ENCODE assay signal across 19 cellular contexts in genomic region chr14:102629011-102629444, GRCh38. TPM values are rescaled to one million over a fixed set of nuclear protein-coding genes. Genes with fewer than 3 reads are reported as not detected.
DNase-seq lines count a peak whose midpoint lies in the region; ATAC-seq, FAIRE-seq and TF ChIP-seq lines count a peak whose summit lies in the region.
"Had no signal": no experiment of that assay in that cellular context is flagged by ENCODE, and none has a peak within 500 bp of the region (broad histone marks: within the 10 kb centered on the region; RNA-seq: fewer than 3 reads in every experiment).

No MANE protein-coding gene starts in this region.

- H3K9ac ChIP-seq in K562 (ENCODE audit: insufficient read depth in 1 of 2, low read depth in 2 of 2, low read length in 2 of 2): peak overlapping the region in 1 of 2 experiments; percentile 66; a peak in 1 of 4 replicates
- H3K9ac ChIP-seq: GM23248 had no signal

- TF ChIP-seq POLR2A in K562 (conservative IDR thresholded peaks at IDR 0.05): no peak

- H3K36me3 Mint-ChIP-seq in naive B cell: peaks cover 4 to 7% of the 10 kb centered on the region in 2 donors

- H3K27ac Mint-ChIP-seq in naive B cell: peak overlapping the region; percentile 2 to 95 (median 78)
- H3K27ac Mint-ChIP-seq: activated CD4-positive, alpha-beta memory T cell treated with anti-CD3 and anti-CD28 coated beads, Interleukin-2, amount 10 ng/mL, durations not matched to agents 7 days and 5 days had no signal

- in situ Hi-C loops in K562 (cut with MboI): no loop called here

- BruUV-seq in K562 (replicated peaks; lab: Mats Ljungman, UMichigan): no TSS peak

- peak; percentile 72 for TF ChIP-seq EP300 in K562 (IDR thresholded peaks at IDR 0.05; ENCODE audit: low read length)

- WGBS in K562 (ENCODE audit: insufficient coverage, low coverage, missing lambda C conversion rate): 38% methylated on average over 8 of the region's 8 CpGs

- peak overlapping the region; percentile 36 for H3K27ac ChIP-seq in C4-2B
- peak overlapping the region; percentile 43 for H3K27ac ChIP-seq in HL-60 (replicated peaks)
- H3K27ac ChIP-seq in K562 (ENCODE audit: extremely low read depth, low read depth, low read length): peak overlapping the region; percentile 71
- H3K27ac ChIP-seq: GM23248 had no signal

- H3K36me3 ChIP-seq in K562 (ENCODE audit: control insufficient read depth, insufficient read depth, low read length): peaks cover 31% of the 10 kb centered on the region; the same call in 2 of the 3 replicates

- CTCF ChIA-PET in K562 (lab: Yijun Ruan, JAX; ENCODE audit: low intra/inter-chr PET ratio): no interaction called here

- peak; percentile 45 to 69 for DNase-seq in HL-60 (ENCODE audit: low read depth in 1 of 2, low spot score in 1 of 2)
- peak in 3 of 4 experiments; percentile 21 to 51 (median 34) for DNase-seq in K562 (ENCODE audit: extremely low read depth in 1 of 4, low spot score in 3 of 4)
- no peak for DNase-seq in naive B cell
- no peak for DNase-seq in midbrain (lab: John Stamatoyannopoulos, UW)
- no peak for DNase-seq in head of caudate nucleus
- DNase-seq: activated CD4-positive, alpha-beta memory T cell treated with anti-CD3 and anti-CD28 coated beads, Interleukin-2, amount 10 ng/mL, durations not matched to agents 7 days and 5 days; C1 segment of cervical spinal cord; GM23248; Karpas-422; NCI-H1694; NCI-H748 treated with DMSO at 0.1 percent for 48 hours; Right ventricle myocardium superior; stimulated activated CD4-positive, alpha-beta T cell treated with anti-CD3 and anti-CD28 coated beads, Interleukin-1b, Interleukin-23, amount 100 ng/mL, for 48 hours; T1000 had no signal

- H3K4me3 ChIP-seq in HL-60 (replicated peaks; ENCODE audit: insufficient read depth, low read length) (no peak overlapping the region), K562 (no peak overlapping the region)
- H3K4me3 ChIP-seq: GM23248 had no signal

- H3K79me2 ChIP-seq in K562 (ENCODE audit: control insufficient read depth, insufficient read depth, low read length): peaks cover 97% of the 10 kb centered on the region

- H3K4me1 Mint-ChIP-seq in naive B cell: peaks cover 35 to 58% (median 57%) of the 10 kb centered on the region in 3 donors

- no peaks in the 10 kb centered on the region for H3K9me1 ChIP-seq in K562 (ENCODE audit: control insufficient read depth, insufficient read depth, low read length)

- 0 out of 2 replicates have a peak, but pooled peaks cover 10% of the 10 kb centered on the region for H4K20me1 ChIP-seq in K562 (replicated peaks; ENCODE audit: control insufficient read depth, insufficient read depth, low read length)

- TF ChIP-seq CTCF in C4-2B (conservative IDR thresholded peaks at IDR 0.05) (no peak), HL-60 (IDR thresholded peaks at IDR 0.05; ENCODE audit: insufficient read depth, low read length) (no peak), K562 (IDR thresholded peaks at IDR 0.05 in 2 of 3, conservative IDR thresholded peaks at IDR 0.05 in 1 of 3; ENCODE audit: insufficient read depth in 2 of 3, low read depth in 1 of 3, low read length in 3 of 3) (no peak)

- peak; percentile 60 for ATAC-seq in K562
- no peak for ATAC-seq in naive B cell (ENCODE audit: low read depth in 2 of 2)
- no peak for ATAC-seq in GM18867 (IDR thresholded peaks at IDR 0.05; ENCODE audit: unreplicated experiment)
- ATAC-seq in HG02610 (IDR thresholded peaks at IDR 0.05; ENCODE audit: unreplicated experiment): no peak
- ATAC-seq: activated T-helper 17 cell treated with anti-CD3 and anti-CD28 coated beads, Interleukin-2, amount 50 U/mL, for 72 hours had no signal

- intact Hi-C loops in K562 (cut with micrococcal nuclease): no loop called here
- intact Hi-C loops in head of caudate nucleus (cut with DNase I): no loop called here

- H3K4me1 ChIP-seq in K562 (replicated peaks in 1 of 2; ENCODE audit: control insufficient read depth in 2 of 2, insufficient read depth in 2 of 2, low read length in 2 of 2): peaks cover 23 to 34% of the 10 kb centered on the region in 2 experiments

- TF ChIP-seq RAD21 in K562 (CRISPR knock-in tag; conservative IDR thresholded peaks at IDR 0.05 in 1 of 2, IDR thresholded peaks at IDR 0.05 in 1 of 2): no peak

- FAIRE-seq in K562 (lab: Jason Lieb, UNC): peak; percentile 51
- FAIRE-seq: G401.6 had no signal

- peak overlapping the region; percentile 8; the same call in 1 of the 2 replicates for H3K4me2 ChIP-seq in K562 (ENCODE audit: insufficient read depth, low read length)

- H3K27me3 Mint-ChIP-seq in naive B cell: no peaks in the 10 kb centered on the region
- H3K27me3 Mint-ChIP-seq: activated CD4-positive, alpha-beta memory T cell treated with anti-CD3 and anti-CD28 coated beads, Interleukin-2, amount 10 ng/mL, durations not matched to agents 7 days and 5 days; activated T-helper 17 cell treated with anti-CD3 and anti-CD28 coated beads, Interleukin-2, amount 50 U/mL, for 72 hours had no signal

- POLR2A ChIA-PET in K562 (lab: Yijun Ruan, JAX): interaction anchor here (0.7 to 2.0 kb wide), 5 partner anchors 10 to 60 kb away, joined by 3 to 6 read pairs (median 4); no protein-coding TSS in a partner anchor

- no peaks in the 10 kb centered on the region for H3K27me3 ChIP-seq in HL-60 (ENCODE audit: insufficient read depth, poor library complexity, severe bottlenecking)
- H3K27me3 ChIP-seq in K562 (ENCODE audit: control insufficient read depth in 2 of 2, insufficient read depth in 2 of 2, low read length in 2 of 2): no peaks in the 10 kb centered on the region

- H3K9me3 Mint-ChIP-seq in naive B cell: peaks cover 0 to 2% (median 0%) of the 10 kb centered on the region in 7 donors
- H3K9me3 Mint-ChIP-seq: activated CD4-positive, alpha-beta memory T cell treated with anti-CD3 and anti-CD28 coated beads, Interleukin-2, amount 10 ng/mL, durations not matched to agents 7 days and 5 days; activated T-helper 17 cell treated with anti-CD3 and anti-CD28 coated beads, Interleukin-2, amount 50 U/mL, for 72 hours had no signal

- H3K9me3 ChIP-seq in K562 (replicated peaks; ENCODE audit: control insufficient read depth, insufficient read depth, low read depth, low read length): no peaks in the 10 kb centered on the region

- H2AFZ ChIP-seq in K562 (ENCODE audit: low read depth, low read length): no peak overlapping the region
- H2AFZ ChIP-seq: GM23248 had no signal

- H3K4me3 Mint-ChIP-seq in naive B cell: peak overlapping the region in 3 of 8 donors; percentile 3 to 30 (median 15)
- H3K4me3 Mint-ChIP-seq: activated CD4-positive, alpha-beta memory T cell treated with anti-CD3 and anti-CD28 coated beads, Interleukin-2, amount 10 ng/mL, durations not matched to agents 7 days and 5 days; activated T-helper 17 cell treated with anti-CD3 and anti-CD28 coated beads, Interleukin-2, amount 50 U/mL, for 72 hours had no signal

TF ChIP-seq in K562, 482 proteins besides CTCF, POLR2A, EP300 and RAD21 (continues in another document):
- no peak for TF ChIP-seq ZNF280B (CRISPR knock-in tag; IDR thresholded peaks at IDR 0.05)
- TF ChIP-seq MCM5 (IDR thresholded peaks at IDR 0.05; ENCODE audit: low read depth): no peak
- TF ChIP-seq TCFL5 (CRISPR knock-in tag; conservative IDR thresholded peaks at IDR 0.05): no peak

RNA-seq across cellular contexts. Expression of gene RCOR1, which starts 36.6 kb away (rescaled TPM):
- 52.9 and 97.1 TPM in 2 replicates for total RNA-seq in K562 (2011; cell fraction: chromatin; rRNA removed; ENCODE audit: low replicate concordance)
- 37.2 and 37.4 TPM in 2 replicates for total RNA-seq in K562 (2011; cell fraction: nucleolus; rRNA removed)
- 55.9 and 83.7 TPM in 2 replicates for total RNA-seq in K562 (2011; cell fraction: nucleoplasm; rRNA removed)
- 12.8 and 14.5 TPM in 2 replicates for total RNA-seq in K562 (2014; rRNA removed)
- 28.4 and 34.6 TPM in 2 replicates for total RNA-seq in K562 (2014; rRNA removed; fragmentation: Illumina TruSeq; extraction: Trizol)
- total RNA-seq in K562 (2015; rRNA removed; fragmentation: Illumina TruSeq; extraction: Trizol): 20.9 and 21.6 TPM in 2 replicates
- 39.9 and 47.9 TPM in 2 replicates for total RNA-seq in K562 (2021)
- polyA plus RNA-seq in K562 (2011; rRNA removed): 28.7 and 29.3 TPM in 2 replicates
- 14.3 and 23.5 TPM in 2 replicates for polyA plus RNA-seq in K562 (2011; cell fraction: cytosol; rRNA removed)
- 28.5 and 38.9 TPM in 2 replicates for polyA plus RNA-seq in K562 (2011; cell fraction: nucleus; rRNA removed)
- polyA plus RNA-seq in K562 (2012): 21.9 and 22.8 TPM in 2 replicates
- 35.3 and 35.6 TPM in 2 replicates for polyA plus RNA-seq in K562 (2014; fragmentation: Illumina TruSeq; extraction: Trizol)
- 10 to 100 TPM in 1 of 2 experiments, 1 to 10 TPM in 1; 8.5 to 10.9 TPM for polyA plus RNA-seq in K562 (2014; fragmentation: Nextera tagmentation; extraction: Ambion mirVana)
- polyA plus RNA-seq in K562 (2014; rRNA removed): 16.9 and 19.1 TPM in 2 replicates
- 34.1 and 35.8 TPM in 2 replicates for polyA minus RNA-seq in K562 (2011; rRNA and poly(A)+ RNA removed)
- polyA minus RNA-seq in K562 (2011; cell fraction: cytosol; rRNA and poly(A)+ RNA removed): 22.5 and 26.1 TPM in 2 replicates
- polyA minus RNA-seq in K562 (2011; cell fraction: nucleus; rRNA and poly(A)+ RNA removed): 12.4 and 24.8 TPM in 2 replicates
- polyA plus RNA-seq in naive B cell (ENCODE audit: low read depth in 6 of 6): 1 to 10 TPM in 5 of 6 donors, under 1 TPM in 1; 0.78 to 2.6 (median 1.6) TPM

Comparison
In these comparisons a context has a peak if more than half of its experiments do, and no peak if none do; other contexts are left out.
1. DNase-seq: peak in HL-60 (2 of 2) and K562 (3 of 4); none in naive B cell (single experiment), midbrain (single experiment) and head of caudate nucleus (0 of 42).
2. Peak in every context shown above with its lines, with median percentiles within 50 percentile points of each other: H3K27ac ChIP-seq.